ENCODE assay signal across 38 cellular contexts in genomic region chr21:20249401-20249800, GRCh38.
"Had no signal": no experiment of that assay in that cellular context is flagged by ENCODE, and none has a peak within 500 bp of the region (broad histone marks: within the 10 kb centered on the region; RNA-seq: fewer than 3 reads in every experiment).

No MANE protein-coding gene starts in this region.

- H3K27ac ChIP-seq: ascending aorta, cardiac muscle cell, WERI-Rb-1 had no signal

- H3K9me3 ChIP-seq: ascending aorta had no signal

- FAIRE-seq: bronchial epithelial cell had no signal

- H3K27me3 Mint-ChIP-seq: activated CD4-positive, alpha-beta memory T cell treated with anti-CD3 and anti-CD28 coated beads, Interleukin-2, amount 10 ng/mL, durations not matched to agents 7 days and 5 days; activated CD4-positive, alpha-beta T cell treated with anti-CD3 and anti-CD28 coated beads for 36 hours; activated CD4-positive, alpha-beta T cell treated with anti-CD3 and anti-CD28 coated beads, Interleukin-2, amount 10 ng/mL, durations not matched to agents 7 days and 5 days; activated CD8-positive, alpha-beta memory T cell treated with anti-CD3 and anti-CD28 coated beads, Interleukin-2, amount 10 ng/mL, durations not matched to agents 7 days and 5 days; activated naive CD4-positive, alpha-beta T cell treated with anti-CD3 and anti-CD28 coated beads, Interleukin-2, amount 10 ng/mL, durations not matched to agents 7 days and 5 days; activated naive CD4-positive, alpha-beta T cell treated with anti-CD3 and anti-CD28 coated beads, Interleukin-2, amount 50 U/mL, for 24 hours; activated naive CD8-positive, alpha-beta T cell; activated naive CD8-positive, alpha-beta T cell treated with anti-CD3 and anti-CD28 coated beads, Interleukin-2, amount 10 ng/mL, durations not matched to agents 7 days and 5 days; activated naive CD8-positive, alpha-beta T cell treated with anti-CD3 and anti-CD28 coated beads, Interleukin-2, amount 50 U/mL, for 24 hours; activated T-cell treated with anti-CD3 and anti-CD28 coated beads, Interleukin-2, amount 50 U/mL, for 24 hours; brain; central memory CD8-positive, alpha-beta T cell had no signal

- H3K27me3 ChIP-seq: ascending aorta, cardiac muscle cell had no signal

- ATAC-seq: activated CD4-positive, alpha-beta T cell treated with anti-CD3 and anti-CD28 coated beads for 36 hours; activated CD4-positive, CD25-positive, alpha-beta regulatory T cell treated with anti-CD3 and anti-CD28 coated beads, Interleukin-2, amount 50 U/mL, for 24 hours; activated CD8-positive, alpha-beta memory T cell treated with anti-CD3 and anti-CD28 coated beads, Interleukin-2, amount 10 ng/mL, durations not matched to agents 7 days and 5 days; activated CD8-positive, alpha-beta T cell treated with anti-CD3 and anti-CD28 coated beads, Interleukin-2, amount 10 ng/mL, durations not matched to agents 7 days and 5 days; activated naive CD8-positive, alpha-beta T cell treated with anti-CD3 and anti-CD28 coated beads, Interleukin-2, amount 50 U/mL, for 24 hours; WTC11 had no signal

- DNase-seq: activated CD4-positive, alpha-beta memory T cell treated with anti-CD3 and anti-CD28 coated beads, Interleukin-2, amount 10 ng/mL, durations not matched to agents 7 days and 5 days; activated CD4-positive, alpha-beta T cell treated with anti-CD3 and anti-CD28 coated beads for 1 hour; activated CD4-positive, alpha-beta T cell treated with anti-CD3 and anti-CD28 coated beads for 36 hours; activated CD4-positive, alpha-beta T cell treated with anti-CD3 and anti-CD28 coated beads for 48 hours; activated CD4-positive, alpha-beta T cell treated with anti-CD3 and anti-CD28 coated beads, Interleukin-2, amount 10 ng/mL, durations not matched to agents 7 days and 5 days; activated CD4-positive, alpha-beta T cell treated with anti-CD3 and anti-CD28 coated beads, Interleukin-2, amount 50 U/mL, for 48 hours; activated CD4-positive, CD25-positive, alpha-beta regulatory T cell; activated CD8-positive, alpha-beta memory T cell treated with anti-CD3 and anti-CD28 coated beads for 24 hours; activated CD8-positive, alpha-beta memory T cell treated with anti-CD3 and anti-CD28 coated beads, Interleukin-2, amount 10 ng/mL, durations not matched to agents 7 days and 5 days; activated CD8-positive, alpha-beta memory T cell treated with anti-CD3 and anti-CD28 coated beads, Interleukin-2, amount 50 U/mL, for 48 hours; activated CD8-positive, alpha-beta T cell treated with anti-CD3 and anti-CD28 coated beads, Interleukin-2, amount 10 ng/mL, durations not matched to agents 7 days and 5 days; activated effector memory CD4-positive, alpha-beta T cell treated with Interleukin-2 at 50 U/mL for 16 hours; activated gamma-delta T cell; activated naive CD4-positive, alpha-beta T cell treated with anti-CD3 and anti-CD28 coated beads, Interleukin-2, amount 10 ng/mL, durations not matched to agents 7 days and 5 days; activated naive CD4-positive, alpha-beta T cell treated with Interleukin-2 at 50 U/mL for 16 hours; activated naive CD8-positive, alpha-beta T cell treated with anti-CD3 and anti-CD28 coated beads, Interleukin-2, amount 10 ng/mL, durations not matched to agents 7 days and 5 days; activated naive CD8-positive, alpha-beta T cell treated with anti-CD3 and anti-CD28 coated beads, Interleukin-2, amount 50 U/mL, for 24 hours; activated T-cell treated with anti-CD3 and anti-CD28 coated beads, Interleukin-2, amount 50 U/mL, for 24 hours; activated T-cell treated with anti-CD3 and anti-CD28 coated beads, Interleukin-2, amount 50 U/mL, for 48 hours; amygdala; anterior cingulate cortex; caudate nucleus; cerebellar nuclear complex; T-helper 2 cell; T-helper 9 cell; WERI-Rb-1 had no signal

- H3K4me1 Mint-ChIP-seq: activated CD4-positive, alpha-beta memory T cell treated with anti-CD3 and anti-CD28 coated beads, Interleukin-2, amount 10 ng/mL, durations not matched to agents 7 days and 5 days; activated CD4-positive, alpha-beta T cell treated with anti-CD3 and anti-CD28 coated beads for 36 hours; activated CD4-positive, alpha-beta T cell treated with anti-CD3 and anti-CD28 coated beads, Interleukin-2, amount 10 ng/mL, durations not matched to agents 7 days and 5 days; activated CD8-positive, alpha-beta memory T cell treated with anti-CD3 and anti-CD28 coated beads, Interleukin-2, amount 10 ng/mL, durations not matched to agents 7 days and 5 days; activated naive CD4-positive, alpha-beta T cell treated with anti-CD3 and anti-CD28 coated beads, Interleukin-2, amount 10 ng/mL, durations not matched to agents 7 days and 5 days; activated naive CD4-positive, alpha-beta T cell treated with anti-CD3 and anti-CD28 coated beads, Interleukin-2, amount 50 U/mL, for 24 hours; activated naive CD8-positive, alpha-beta T cell treated with anti-CD3 and anti-CD28 coated beads, Interleukin-2, amount 10 ng/mL, durations not matched to agents 7 days and 5 days; activated naive CD8-positive, alpha-beta T cell treated with anti-CD3 and anti-CD28 coated beads, Interleukin-2, amount 50 U/mL, for 24 hours; brain; central memory CD8-positive, alpha-beta T cell had no signal

- H3K4me3 ChIP-seq: ascending aorta, cardiac muscle cell had no signal

- H3K27ac Mint-ChIP-seq: activated CD4-positive, alpha-beta memory T cell treated with anti-CD3 and anti-CD28 coated beads, Interleukin-2, amount 10 ng/mL, durations not matched to agents 7 days and 5 days; activated CD4-positive, alpha-beta T cell treated with anti-CD3 and anti-CD28 coated beads for 36 hours; activated CD4-positive, alpha-beta T cell treated with anti-CD3 and anti-CD28 coated beads, Interleukin-2, amount 10 ng/mL, durations not matched to agents 7 days and 5 days; activated CD8-positive, alpha-beta memory T cell treated with anti-CD3 and anti-CD28 coated beads, Interleukin-2, amount 10 ng/mL, durations not matched to agents 7 days and 5 days; activated CD8-positive, alpha-beta T cell treated with anti-CD3 and anti-CD28 coated beads, Interleukin-2, amount 10 ng/mL, durations not matched to agents 7 days and 5 days; activated naive CD4-positive, alpha-beta T cell treated with anti-CD3 and anti-CD28 coated beads, Interleukin-2, amount 10 ng/mL, durations not matched to agents 7 days and 5 days; activated naive CD4-positive, alpha-beta T cell treated with anti-CD3 and anti-CD28 coated beads, Interleukin-2, amount 50 U/mL, for 24 hours; activated naive CD8-positive, alpha-beta T cell; activated naive CD8-positive, alpha-beta T cell treated with anti-CD3 and anti-CD28 coated beads, Interleukin-2, amount 10 ng/mL, durations not matched to agents 7 days and 5 days; activated naive CD8-positive, alpha-beta T cell treated with anti-CD3 and anti-CD28 coated beads, Interleukin-2, amount 50 U/mL, for 24 hours; activated T-cell treated with anti-CD3 and anti-CD28 coated beads, Interleukin-2, amount 50 U/mL, for 24 hours; activated T-helper 2 cell treated with anti-CD3 and anti-CD28 coated beads, Interferon-gamma antibody, Interleukin-2, Interleukin-4, amounts not matched to agents 10 μg/mL and 5 μg/mL and 100 μg/mL, durations not matched to agents 14 hours and 24 hours and 36 hours; brain; T-helper 1 cell treated with Interleukin-12 subunit alpha and Interleukin-12 subunit beta and Interleukin-4 antibody, amounts not matched to agents 30 μg/mL and 1 μg/mL, for 36 hours; T-helper 2 cell treated with Interferon-gamma antibody and Interleukin-4, amounts not matched to agents 5 μg/mL and 100 μg/mL, for 36 hours; WTC11 had no signal

- H3K4me1 ChIP-seq: ascending aorta had no signal

- H3K9me3 Mint-ChIP-seq: activated CD4-positive, alpha-beta T cell treated with anti-CD3 and anti-CD28 coated beads, Interleukin-2, amount 10 ng/mL, durations not matched to agents 7 days and 5 days; activated naive CD4-positive, alpha-beta T cell treated with anti-CD3 and anti-CD28 coated beads, Interleukin-2, amount 50 U/mL, for 24 hours; activated naive CD8-positive, alpha-beta T cell treated with anti-CD3 and anti-CD28 coated beads, Interleukin-2, amount 10 ng/mL, durations not matched to agents 7 days and 5 days; activated T-cell treated with anti-CD3 and anti-CD28 coated beads, Interleukin-2, amount 50 U/mL, for 24 hours; brain; WTC11 had no signal

- H3K4me3 Mint-ChIP-seq: activated CD4-positive, alpha-beta memory T cell treated with anti-CD3 and anti-CD28 coated beads, Interleukin-2, amount 10 ng/mL, durations not matched to agents 7 days and 5 days; activated CD4-positive, alpha-beta T cell treated with anti-CD3 and anti-CD28 coated beads for 36 hours; activated CD4-positive, alpha-beta T cell treated with anti-CD3 and anti-CD28 coated beads, Interleukin-2, amount 10 ng/mL, durations not matched to agents 7 days and 5 days; activated CD8-positive, alpha-beta memory T cell treated with anti-CD3 and anti-CD28 coated beads, Interleukin-2, amount 10 ng/mL, durations not matched to agents 7 days and 5 days; activated CD8-positive, alpha-beta T cell treated with anti-CD3 and anti-CD28 coated beads, Interleukin-2, amount 10 ng/mL, durations not matched to agents 7 days and 5 days; activated naive CD4-positive, alpha-beta T cell treated with anti-CD3 and anti-CD28 coated beads, Interleukin-2, amount 10 ng/mL, durations not matched to agents 7 days and 5 days; activated naive CD4-positive, alpha-beta T cell treated with anti-CD3 and anti-CD28 coated beads, Interleukin-2, amount 50 U/mL, for 24 hours; activated naive CD8-positive, alpha-beta T cell; activated naive CD8-positive, alpha-beta T cell treated with anti-CD3 and anti-CD28 coated beads, Interleukin-2, amount 10 ng/mL, durations not matched to agents 7 days and 5 days; activated naive CD8-positive, alpha-beta T cell treated with anti-CD3 and anti-CD28 coated beads, Interleukin-2, amount 50 U/mL, for 24 hours; activated T-cell treated with anti-CD3 and anti-CD28 coated beads, Interleukin-2, amount 50 U/mL, for 24 hours; brain; central memory CD8-positive, alpha-beta T cell; T-helper 1 cell treated with Interleukin-12 subunit alpha and Interleukin-12 subunit beta and Interleukin-4 antibody, amounts not matched to agents 30 μg/mL and 1 μg/mL, for 36 hours; T-helper 2 cell treated with Interferon-gamma antibody and Interleukin-4, amounts not matched to agents 5 μg/mL and 100 μg/mL, for 36 hours; WTC11 had no signal

- H3K36me3 ChIP-seq: ascending aorta, cardiac muscle cell, WERI-Rb-1 had no signal

- H3K36me3 Mint-ChIP-seq: activated CD8-positive, alpha-beta memory T cell treated with anti-CD3 and anti-CD28 coated beads, Interleukin-2, amount 10 ng/mL, durations not matched to agents 7 days and 5 days; activated naive CD4-positive, alpha-beta T cell treated with anti-CD3 and anti-CD28 coated beads, Interleukin-2, amount 10 ng/mL, durations not matched to agents 7 days and 5 days; activated naive CD4-positive, alpha-beta T cell treated with anti-CD3 and anti-CD28 coated beads, Interleukin-2, amount 50 U/mL, for 24 hours; activated naive CD8-positive, alpha-beta T cell; activated naive CD8-positive, alpha-beta T cell treated with anti-CD3 and anti-CD28 coated beads, Interleukin-2, amount 10 ng/mL, durations not matched to agents 7 days and 5 days; brain; WTC11 had no signal
